In genomic region chr18:45463433-45463832, GRCh38 we compare ENCODE assay signal across 1 cellular context.
TF ChIP-seq lines count a peak whose summit lies in the region.

No MANE protein-coding gene starts in this region.

TF ChIP-seq in GM12878, 131 proteins besides CTCF, POLR2A, EP300 and RAD21 (continued from another document):
- TF ChIP-seq ZBTB4 (CRISPR knock-in tag; IDR thresholded peaks at IDR 0.05), result no peak
- TF ChIP-seq MEF2A (IDR thresholded peaks at IDR 0.05; ENCODE audit: insufficient read depth, low read depth, low read length), result no peak
- TF ChIP-seq ZNF592 (IDR thresholded peaks at IDR 0.05), result no peak
- TF ChIP-seq PBX3 (IDR thresholded peaks at IDR 0.05; ENCODE audit: insufficient replicate concordance, low read depth, low read length), result no peak
- no peak for TF ChIP-seq REST (IDR thresholded peaks at IDR 0.05; ENCODE audit: low read depth, low read length)
- no peak for TF ChIP-seq USF1 (IDR thresholded peaks at IDR 0.05; ENCODE audit: borderline replicate concordance, extremely low read length, insufficient read depth, low read depth, low read length)
- no peak for TF ChIP-seq CREM (IDR thresholded peaks at IDR 0.05; ENCODE audit: low read depth)
- TF ChIP-seq IKZF1 (conservative IDR thresholded peaks at IDR 0.05), result no peak
TF ChIP-seq in GM12878: peak in this region for 0.
